In genomic region chr1:207638487-207639145, GRCh38 we compare ENCODE assay signal across 9 cellular contexts. TPM values are rescaled to one million over a fixed set of nuclear protein-coding genes. Genes with fewer than 3 reads are reported as not detected.
"Had no signal": no experiment of that assay in that cellular context is flagged by ENCODE, and none has a peak within 500 bp of the region (broad histone marks: within the 10 kb centered on the region; RNA-seq: fewer than 3 reads in every experiment).

No MANE protein-coding gene starts in this region.

RNA-seq across cellular contexts. Expression of gene CR1L, which starts 6.3 kb away (rescaled TPM):
- total RNA-seq: activated CD4-positive, alpha-beta T cell treated with anti-CD3 and anti-CD28 coated beads for 36 hours; activated CD4-positive, alpha-beta T cell treated with anti-CD3 and anti-CD28 coated beads, Interleukin-2, amount 10 ng/mL, durations not matched to agents 7 days and 5 days; activated CD8-positive, alpha-beta T cell treated with anti-CD3 and anti-CD28 coated beads, Interleukin-2, amount 10 ng/mL, durations not matched to agents 7 days and 5 days; activated T-helper 2 cell treated with anti-CD3 and anti-CD28 coated beads, Interferon-gamma antibody, Interleukin-2, Interleukin-4, amounts not matched to agents 10 μg/mL and 5 μg/mL and 100 μg/mL, durations not matched to agents 14 hours and 24 hours and 36 hours; bronchial epithelial cell; NCI-H460; SJSA1 had no signal
- polyA plus RNA-seq: adipose tissue, SK-N-SH had no signal
